In the genomic region with DNA sequence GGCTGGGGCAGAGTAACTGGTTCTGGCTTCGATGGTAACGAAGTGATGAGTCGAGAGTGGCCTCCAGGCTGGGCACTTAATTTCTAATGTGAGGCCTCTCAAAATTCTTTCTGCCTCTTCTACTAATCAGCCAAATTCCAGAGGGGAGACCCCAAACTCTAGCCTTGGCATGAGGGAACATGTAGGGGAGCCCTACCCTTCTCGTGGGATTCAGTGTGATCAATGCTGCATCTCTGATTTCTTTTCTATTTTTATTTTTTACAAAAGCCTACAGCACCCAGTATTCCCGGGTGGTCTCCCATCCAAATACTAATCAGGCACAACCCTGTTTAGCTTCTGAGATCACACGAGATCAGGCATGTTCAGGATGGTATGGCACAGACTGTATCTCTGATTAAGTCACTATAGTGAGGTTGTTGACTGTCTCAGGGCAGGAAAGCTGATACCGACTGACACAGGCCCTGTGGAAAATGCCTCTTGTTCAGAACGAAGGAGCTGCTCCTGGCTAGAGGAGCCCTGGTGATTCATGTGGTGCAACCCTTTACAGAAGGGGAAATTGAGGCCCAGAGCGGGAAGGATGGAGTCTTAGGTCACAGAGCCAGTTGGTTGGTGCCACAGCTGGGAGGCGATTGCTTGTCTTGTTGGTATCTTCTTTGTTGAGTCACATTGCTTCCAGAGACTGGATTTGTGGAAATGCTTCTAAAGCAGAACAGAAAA, we compare ENCODE assay signal across 17 cellular contexts.
DNase-seq lines count a peak whose midpoint lies in the region; ATAC-seq, FAIRE-seq and TF ChIP-seq lines count a peak whose summit lies in the region.
"Had no signal": no experiment of that assay in that cellular context is flagged by ENCODE, and none has a peak within 500 bp of the region (broad histone marks: within the 10 kb centered on the region; RNA-seq: fewer than 3 reads in every experiment).

No MANE protein-coding gene starts in this region.

- H3K27ac Mint-ChIP-seq in activated CD8-positive, alpha-beta memory T cell treated with anti-CD3 and anti-CD28 coated beads, Interleukin-2, amount 10 ng/mL, durations not matched to agents 7 days and 5 days: no peak overlapping the region
- H3K27ac Mint-ChIP-seq in brain (peak overlapping the region in 3 of 5 experiments; percentile 68 to 95 (median 68)), mesothelial cell of epicardium (peak overlapping the region; percentile 56)
- H3K27ac Mint-ChIP-seq: activated CD8-positive, alpha-beta T cell treated with anti-CD3 and anti-CD28 coated beads, Interleukin-2, amount 10 ng/mL, durations not matched to agents 7 days and 5 days; naive B cell; WTC11 had no signal

- H3K36me3 Mint-ChIP-seq in activated CD8-positive, alpha-beta memory T cell treated with anti-CD3 and anti-CD28 coated beads, Interleukin-2, amount 10 ng/mL, durations not matched to agents 7 days and 5 days: no peaks in the 10 kb centered on the region
- H3K36me3 Mint-ChIP-seq in brain: no peaks in the 10 kb centered on the region
- no peaks in the 10 kb centered on the region for H3K36me3 Mint-ChIP-seq in mesothelial cell of epicardium
- H3K36me3 Mint-ChIP-seq: naive B cell, WTC11 had no signal

- FAIRE-seq in HepG2 (lab: Jason Lieb, UNC): no peak
- FAIRE-seq: A549 had no signal

- ATAC-seq in activated CD8-positive, alpha-beta memory T cell treated with anti-CD3 and anti-CD28 coated beads, Interleukin-2, amount 10 ng/mL, durations not matched to agents 7 days and 5 days: no peak
- ATAC-seq in HepG2: no peak
- ATAC-seq in gastroesophageal sphincter: no peak
- ATAC-seq: A549; activated CD8-positive, alpha-beta T cell treated with anti-CD3 and anti-CD28 coated beads, Interleukin-2, amount 10 ng/mL, durations not matched to agents 7 days and 5 days; lower lobe of right lung; WTC11 had no signal

- H2AFZ ChIP-seq in HepG2 (ENCODE audit: low read length) (no peak overlapping the region), Karpas-422 (ENCODE audit: low read length) (no peak overlapping the region)
- H2AFZ ChIP-seq: GM23248 had no signal

- no peaks in the 10 kb centered on the region for H3K9me3 ChIP-seq in HepG2 (ENCODE audit: low read length)
- no peaks in the 10 kb centered on the region for H3K9me3 ChIP-seq in Karpas-422 (ENCODE audit: low read length)
- no peaks in the 10 kb centered on the region for H3K9me3 ChIP-seq in gastroesophageal sphincter
- H3K9me3 ChIP-seq: A549, lower lobe of right lung had no signal

- H3K79me2 ChIP-seq in HepG2 (ENCODE audit: insufficient read depth, low read length) (no peaks in the 10 kb centered on the region), Karpas-422 (ENCODE audit: low read length) (no peaks in the 10 kb centered on the region)

- H3K9ac ChIP-seq in HepG2 (ENCODE audit: insufficient read depth, low read depth, low read length) (no peak overlapping the region), Karpas-422 (ENCODE audit: low read length) (no peak overlapping the region)
- H3K9ac ChIP-seq: GM23248 had no signal

- no peaks in the 10 kb centered on the region for H3K9me2 ChIP-seq in Karpas-422 (replicated peaks; ENCODE audit: insufficient read depth, low read length)

- H3K27me3 ChIP-seq in HepG2 (ENCODE audit: control insufficient read depth in 1 of 2, insufficient read depth in 2 of 2, low read length in 2 of 2) (peaks cover 2 to 3% of the 10 kb centered on the region in 2 experiments; a peak in 2 of 5 replicates), Karpas-422 (ENCODE audit: low read length) (no peaks in the 10 kb centered on the region), gastroesophageal sphincter (peaks cover 4% of the 10 kb centered on the region)

- TF ChIP-seq POLR2A in HepG2 (IDR thresholded peaks at IDR 0.05; ENCODE audit: insufficient read depth in 1 of 2, low read depth in 2 of 2, low read length in 2 of 2): no peak
- TF ChIP-seq POLR2A in gastroesophageal sphincter (IDR thresholded peaks at IDR 0.05): no peak

- POLR2A ChIA-PET in HepG2 (lab: Yijun Ruan, JAX): no interaction called here

- H3K9me3 Mint-ChIP-seq in activated CD8-positive, alpha-beta memory T cell treated with anti-CD3 and anti-CD28 coated beads, Interleukin-2, amount 10 ng/mL, durations not matched to agents 7 days and 5 days (ENCODE audit: low read depth): no peaks in the 10 kb centered on the region
- H3K9me3 Mint-ChIP-seq in brain: no peaks in the 10 kb centered on the region
- no peaks in the 10 kb centered on the region for H3K9me3 Mint-ChIP-seq in mesothelial cell of epicardium
- H3K9me3 Mint-ChIP-seq: naive B cell, WTC11 had no signal

- H4K20me1 ChIP-seq in HepG2 (ENCODE audit: insufficient read depth, low read length): no peaks in the 10 kb centered on the region
- no peaks in the 10 kb centered on the region for H4K20me1 ChIP-seq in Karpas-422 (ENCODE audit: insufficient read depth, low read depth, low read length)

- in situ Hi-C loops in HepG2 (cut with HindIII; ENCODE audit: extremely low pct_ligation_motif_present, low pct_unique_long_range_greater_than_20kb): no loop called here

- H3K27ac ChIP-seq in HepG2 (ENCODE audit: extremely low read length, insufficient read depth, low read length) (no peak overlapping the region), Karpas-422 (ENCODE audit: low read length) (no peak overlapping the region), gastroesophageal sphincter (peak overlapping the region in 1 of 4 donors; percentile 19)
- H3K27ac ChIP-seq: A549, GM23248, lower lobe of right lung had no signal

- CTCF ChIA-PET in activated CD8-positive, alpha-beta memory T cell treated with anti-CD3 and anti-CD28 coated beads, Interleukin-2, amount 10 ng/mL, durations not matched to agents 7 days and 5 days (lab: Charles Lee): no interaction called here
- CTCF ChIA-PET in HepG2 (lab: Yijun Ruan, JAX; ENCODE audit: low intra/inter-chr PET ratio, low total read pairs): no interaction called here

- WGBS in HepG2 (ENCODE audit: low lambda C conversion rate): 29% methylated on average over 10 of the region's 10 CpGs
- 0 to 78% methylated on average over 1 to 5 of the region's 10 CpGs for WGBS in gastroesophageal sphincter (ENCODE audit: low coverage in 1 of 2), 2 donors

- TF ChIP-seq CTCF in brain (conservative IDR thresholded peaks at IDR 0.05): no peak
- no peak for TF ChIP-seq CTCF in mesothelial cell of epicardium (IDR thresholded peaks at IDR 0.05; ENCODE audit: unreplicated experiment)
- TF ChIP-seq CTCF in HepG2 (CRISPR knock-in tag; IDR thresholded peaks at IDR 0.05): no peak
- TF ChIP-seq CTCF in gastroesophageal sphincter (IDR thresholded peaks at IDR 0.05): no peak

- no peak overlapping the region for H3K4me2 ChIP-seq in HepG2 (ENCODE audit: low read depth, low read length)
- H3K4me2 ChIP-seq in Karpas-422 (ENCODE audit: low read depth, low read length, poor library complexity, severe bottlenecking): no peak overlapping the region
- H3K4me2 ChIP-seq: A549 had no signal

- H3K27me3 Mint-ChIP-seq in activated CD8-positive, alpha-beta memory T cell treated with anti-CD3 and anti-CD28 coated beads, Interleukin-2, amount 10 ng/mL, durations not matched to agents 7 days and 5 days: no peaks in the 10 kb centered on the region
- H3K27me3 Mint-ChIP-seq in brain (peaks cover 2% of the 10 kb centered on the region), mesothelial cell of epicardium (ENCODE audit: low read depth) (no peaks in the 10 kb centered on the region)

- no peak for TF ChIP-seq RAD21 in HepG2 (CRISPR knock-in tag; IDR thresholded peaks at IDR 0.05)

- TF ChIP-seq EP300 in HepG2 (IDR thresholded peaks at IDR 0.05; ENCODE audit: low read depth in 2 of 2, low read length in 2 of 2) (no peak), HepG2 (CRISPR knock-in tag; IDR thresholded peaks at IDR 0.05; ENCODE audit: borderline replicate concordance) (no peak), gastroesophageal sphincter (IDR thresholded peaks at IDR 0.05) (no peak)

- H3K36me3 ChIP-seq in HepG2 (replicated peaks in 1 of 2; ENCODE audit: control insufficient read depth in 1 of 2, insufficient read depth in 2 of 2, low read length in 2 of 2) (no peaks in the 10 kb centered on the region), Karpas-422 (ENCODE audit: insufficient read depth, low read length) (no peaks in the 10 kb centered on the region), gastroesophageal sphincter (no peaks in the 10 kb centered on the region)
- H3K36me3 ChIP-seq: lower lobe of right lung had no signal

- no peak overlapping the region for H3K4me3 ChIP-seq in HepG2 (replicated peaks in 1 of 3; ENCODE audit: insufficient read depth in 1 of 3, low read depth in 2 of 3, low read length in 3 of 3)
- H3K4me3 ChIP-seq in Karpas-422 (ENCODE audit: low read length): no peak overlapping the region
- H3K4me3 ChIP-seq in gastroesophageal sphincter: no peak overlapping the region
- H3K4me3 ChIP-seq: A549, GM23248, lower lobe of right lung had no signal

- H3K4me1 ChIP-seq in HepG2 (ENCODE audit: insufficient read depth, low read length): peaks cover 21% of the 10 kb centered on the region
- no peaks in the 10 kb centered on the region for H3K4me1 ChIP-seq in Karpas-422 (ENCODE audit: low read length)
- H3K4me1 ChIP-seq in gastroesophageal sphincter: no peaks in the 10 kb centered on the region
- H3K4me1 ChIP-seq: A549 had no signal

- no peak overlapping the region for H3K4me3 Mint-ChIP-seq in activated CD8-positive, alpha-beta memory T cell treated with anti-CD3 and anti-CD28 coated beads, Interleukin-2, amount 10 ng/mL, durations not matched to agents 7 days and 5 days
- H3K4me3 Mint-ChIP-seq in brain (no peak overlapping the region), mesothelial cell of epicardium (no peak overlapping the region)
- H3K4me3 Mint-ChIP-seq: activated CD8-positive, alpha-beta T cell treated with anti-CD3 and anti-CD28 coated beads, Interleukin-2, amount 10 ng/mL, durations not matched to agents 7 days and 5 days; naive B cell; WTC11 had no signal

- peak; percentile 26 for DNase-seq in activated CD8-positive, alpha-beta memory T cell treated with anti-CD3 and anti-CD28 coated beads, Interleukin-2, amount 10 ng/mL, durations not matched to agents 7 days and 5 days
- DNase-seq in activated CD8-positive, alpha-beta memory T cell treated with anti-CD3 and anti-CD28 coated beads, Interleukin-2, amount 50 U/mL, for 4 hours: no peak
- DNase-seq in mesothelial cell of epicardium (ENCODE audit: low spot score in 2 of 2, unreplicated experiment in 2 of 2): peak in 1 of 2 experiments; percentile 13
- peak; percentile 25 for DNase-seq in ureter (ENCODE audit: low spot score)
- no peak for DNase-seq in HepG2 (ENCODE audit: low spot score)
- DNase-seq in Karpas-422: no peak
- DNase-seq: activated CD8-positive, alpha-beta T cell treated with anti-CD3 and anti-CD28 coated beads, Interleukin-2, amount 10 ng/mL, durations not matched to agents 7 days and 5 days; DMS79 treated with DMSO at 0.1 percent for 48 hours; GM23248; lower lobe of right lung; naive B cell; NCI-H2081 treated with DMSO at 0.1 percent for 48 hours; SHP77 had no signal

- H3K4me1 Mint-ChIP-seq in activated CD8-positive, alpha-beta memory T cell treated with anti-CD3 and anti-CD28 coated beads, Interleukin-2, amount 10 ng/mL, durations not matched to agents 7 days and 5 days: no peaks in the 10 kb centered on the region
- H3K4me1 Mint-ChIP-seq in brain (peaks cover 65% of the 10 kb centered on the region), mesothelial cell of epicardium (peaks cover 33% of the 10 kb centered on the region)

- intact Hi-C loops in HepG2 (cut with micrococcal nuclease; ENCODE audit: unreplicated experiment): no loop called here

- no TSS peak for BruUV-seq in HepG2 (replicated peaks; lab: Mats Ljungman, UMichigan)

Comparison
In these comparisons a context has a peak if more than half of its experiments do, and no peak if none do; other contexts are left out.
1. DNase-seq: peak in activated CD8-positive, alpha-beta memory T cell treated with anti-CD3 and anti-CD28 coated beads, Interleukin-2, amount 10 ng/mL, durations not matched to agents 7 days and 5 days (single experiment) and ureter (single experiment); none in activated CD8-positive, alpha-beta memory T cell treated with anti-CD3 and anti-CD28 coated beads, Interleukin-2, amount 50 U/mL, for 4 hours (single experiment), HepG2 (single experiment) and Karpas-422 (single experiment).